Comparison of ENCODE assay signal across 11 cellular contexts in the genomic region with DNA sequence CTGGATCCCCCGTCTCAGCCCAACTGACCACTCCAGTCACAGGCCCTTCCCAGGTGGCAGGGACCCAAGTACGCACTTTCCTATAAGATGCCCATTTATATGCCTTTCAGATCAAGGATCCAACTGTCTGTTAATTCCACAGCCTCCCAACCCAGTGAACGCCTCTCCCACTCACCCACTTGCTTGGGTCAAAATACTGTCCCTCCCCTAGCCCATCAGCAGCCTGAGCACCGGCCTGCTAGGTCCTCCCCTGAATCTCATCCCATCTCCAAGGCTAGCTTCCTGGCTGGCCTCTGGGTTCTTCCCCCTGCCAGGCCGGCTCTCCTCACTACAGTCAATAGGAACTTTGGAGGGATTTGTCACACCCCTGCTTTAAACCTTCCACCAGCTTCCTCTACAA. TPM values are rescaled to one million over a fixed set of nuclear protein-coding genes. Genes with fewer than 3 reads are reported as not detected.
DNase-seq lines count a peak whose midpoint lies in the region; ATAC-seq, FAIRE-seq and TF ChIP-seq lines count a peak whose summit lies in the region.
"Had no signal": no experiment of that assay in that cellular context is flagged by ENCODE, and none has a peak within 500 bp of the region (broad histone marks: within the 10 kb centered on the region; RNA-seq: fewer than 3 reads in every experiment).

No MANE protein-coding gene starts in this region.

- no peak for ATAC-seq in GM19351 (IDR thresholded peaks at IDR 0.05; ENCODE audit: unreplicated experiment)
- ATAC-seq: Right ventricle myocardium inferior had no signal

- no peaks in the 10 kb centered on the region for H3K27me3 ChIP-seq in NT2/D1 (ENCODE audit: insufficient read depth, insufficient read length)
- no peaks in the 10 kb centered on the region for H3K27me3 ChIP-seq in ectodermal cell (ENCODE audit: control insufficient read depth, insufficient read depth, low read length, poor library complexity, severe bottlenecking)
- no peaks in the 10 kb centered on the region for H3K27me3 ChIP-seq in osteoblast (ENCODE audit: insufficient read depth, low read length)

- H3K4me1 ChIP-seq in NT2/D1 (ENCODE audit: insufficient read depth, insufficient read length) (peaks cover 18% of the 10 kb centered on the region), ectodermal cell (ENCODE audit: control insufficient read depth, insufficient read depth, low read length) (peaks cover 18% of the 10 kb centered on the region), osteoblast (ENCODE audit: insufficient read depth, low read length) (peaks cover 22% of the 10 kb centered on the region)

- H3K4me1 Mint-ChIP-seq in T-helper 1 cell treated with Interleukin-12 subunit alpha and Interleukin-12 subunit beta and Interleukin-4 antibody, amounts not matched to agents 30 μg/mL and 1 μg/mL, for 36 hours (ENCODE audit: low read depth) = peaks cover 36% of the 10 kb centered on the region

- H3K4me3 ChIP-seq in NT2/D1 (ENCODE audit: insufficient read length, low read depth) (peak overlapping the region; percentile 78), ectodermal cell (ENCODE audit: insufficient read depth, low read depth, low read length) (peak overlapping the region; percentile 96), osteoblast (ENCODE audit: insufficient read depth, low read length) (peak overlapping the region; percentile 87)

- peak overlapping the region; percentile 90 for H3K4me3 Mint-ChIP-seq in T-helper 1 cell treated with Interleukin-12 subunit alpha and Interleukin-12 subunit beta and Interleukin-4 antibody, amounts not matched to agents 30 μg/mL and 1 μg/mL, for 36 hours

- no peak for FAIRE-seq in GM19239 (lab: Jason Lieb, UNC)

- H3K27ac ChIP-seq in ectodermal cell (ENCODE audit: insufficient read depth, low read depth, low read length, poor library complexity, severe bottlenecking) = no peak overlapping the region
- H3K27ac ChIP-seq in osteoblast (ENCODE audit: low read depth, low read length) = peak overlapping the region; percentile 15

- peaks cover 12% of the 10 kb centered on the region for H3K9me3 Mint-ChIP-seq in T-helper 1 cell treated with Interleukin-12 subunit alpha and Interleukin-12 subunit beta and Interleukin-4 antibody, amounts not matched to agents 30 μg/mL and 1 μg/mL, for 36 hours

- WGBS in ectodermal cell, 2 experiments = 90 to 92% methylated on average over 5 of the region's 5 CpGs

- H3K9me3 ChIP-seq in NT2/D1 (ENCODE audit: insufficient read depth, low read length) (peaks cover 18% of the 10 kb centered on the region; the same call in 1 of the 2 replicates), ectodermal cell (ENCODE audit: control insufficient read depth, low read length) (no peaks in the 10 kb centered on the region), osteoblast (ENCODE audit: low read depth, low read length) (no peaks in the 10 kb centered on the region)

- H2AFZ ChIP-seq in osteoblast (ENCODE audit: low read length) = no peak overlapping the region

- peaks cover 45% of the 10 kb centered on the region for H3K79me2 ChIP-seq in osteoblast (ENCODE audit: insufficient read depth, low read length)

- H3K27me3 Mint-ChIP-seq in T-helper 1 cell treated with Interleukin-12 subunit alpha and Interleukin-12 subunit beta and Interleukin-4 antibody, amounts not matched to agents 30 μg/mL and 1 μg/mL, for 36 hours (ENCODE audit: low read depth) = no peaks in the 10 kb centered on the region

- H3K36me3 Mint-ChIP-seq in T-helper 1 cell treated with Interleukin-12 subunit alpha and Interleukin-12 subunit beta and Interleukin-4 antibody, amounts not matched to agents 30 μg/mL and 1 μg/mL, for 36 hours (ENCODE audit: low read depth) = peaks cover 41% of the 10 kb centered on the region

- DNase-seq in T-helper 1 cell = no peak
- DNase-seq in NT2/D1 (ENCODE audit: low read depth, low spot score) = no peak
- DNase-seq in osteoblast (ENCODE audit: insufficient read length, low spot score, missing footprints) = peak; percentile 83
- no peak for DNase-seq in GM19239 (ENCODE audit: insufficient read length, low spot score)
- DNase-seq in RPMI8226 = no peak
- DNase-seq: activated gamma-delta T cell had no signal

- peaks cover 42% of the 10 kb centered on the region for H4K20me1 ChIP-seq in osteoblast (ENCODE audit: insufficient read depth, low read length)

- H3K27ac Mint-ChIP-seq in T-helper 1 cell treated with Interleukin-12 subunit alpha and Interleukin-12 subunit beta and Interleukin-4 antibody, amounts not matched to agents 30 μg/mL and 1 μg/mL, for 36 hours = peak overlapping the region; percentile 84

- H3K36me3 ChIP-seq in NT2/D1 (ENCODE audit: insufficient read depth, insufficient read length, low read length) (peaks cover 53% of the 10 kb centered on the region), ectodermal cell (ENCODE audit: control insufficient read depth, insufficient read depth, low read length) (peaks cover 34% of the 10 kb centered on the region), osteoblast (ENCODE audit: insufficient read depth, low read length) (peaks cover 46% of the 10 kb centered on the region)

- H3K9ac ChIP-seq in NT2/D1 (ENCODE audit: insufficient read length, low read depth) = peak overlapping the region; percentile 97

- no peak for TF ChIP-seq CTCF in osteoblast (IDR thresholded peaks at IDR 0.05; ENCODE audit: extremely low read depth, low read depth, low read length)

- peak overlapping the region; percentile 81 for H3K4me2 ChIP-seq in osteoblast (ENCODE audit: insufficient read depth, low read length)

RNA-seq across cellular contexts. Expression of a gene that starts 1.9 kb away (rescaled TPM):
- 183 TPM for polyA plus RNA-seq in ectodermal cell (2013, experiment 1 of 4)
- 160 TPM for polyA plus RNA-seq in ectodermal cell (2013, experiment 2 of 4)
- 194 TPM for polyA plus RNA-seq in ectodermal cell (2013, experiment 3 of 4)
- polyA plus RNA-seq in ectodermal cell (2013, experiment 4 of 4) = 213 TPM
- 37.3 and 66.9 TPM in 2 replicates for total RNA-seq in osteoblast

RNA-seq across cellular contexts. Expression of a gene that starts 19.9 kb away (rescaled TPM):
- 1,689 TPM for polyA plus RNA-seq in ectodermal cell (2013, experiment 1 of 4)
- polyA plus RNA-seq in ectodermal cell (2013, experiment 2 of 4) = 1,710 TPM
- polyA plus RNA-seq in ectodermal cell (2013, experiment 3 of 4) = 2,033 TPM
- polyA plus RNA-seq in ectodermal cell (2013, experiment 4 of 4) = 2,085 TPM
- total RNA-seq in osteoblast = 223 and 310 TPM in 2 replicates

RNA-seq across cellular contexts. Expression of a gene that starts 21.5 kb away (rescaled TPM):
- polyA plus RNA-seq in ectodermal cell (2013, experiment 1 of 4) = not detected
- not detected for polyA plus RNA-seq in ectodermal cell (2013, experiment 2 of 4)
- polyA plus RNA-seq in ectodermal cell (2013, experiment 3 of 4) = 0.48 TPM
- not detected for polyA plus RNA-seq in ectodermal cell (2013, experiment 4 of 4)
- total RNA-seq in osteoblast = 0.29 TPM in 1 of 2 replicates, not detected in the other
- total RNA-seq: A172 had no signal

RNA-seq across cellular contexts. Expression of a gene that starts 29.0 kb away (rescaled TPM):
- not detected for polyA plus RNA-seq in ectodermal cell (2013, experiment 1 of 4)
- polyA plus RNA-seq in ectodermal cell (2013, experiment 2 of 4) = not detected
- 2.2 TPM for polyA plus RNA-seq in ectodermal cell (2013, experiment 3 of 4)
- polyA plus RNA-seq in ectodermal cell (2013, experiment 4 of 4) = not detected
- total RNA-seq in osteoblast = not detected in 2 replicates
- total RNA-seq: A172, Right ventricle myocardium inferior had no signal

RNA-seq across cellular contexts. Expression of a gene that starts 35.4 kb away (rescaled TPM):
- 0.52 TPM for polyA plus RNA-seq in ectodermal cell (2013, experiment 1 of 4)
- polyA plus RNA-seq in ectodermal cell (2013, experiment 2 of 4) = 0.32 TPM
- 0.80 TPM for polyA plus RNA-seq in ectodermal cell (2013, experiment 3 of 4)
- polyA plus RNA-seq in ectodermal cell (2013, experiment 4 of 4) = 0.77 TPM
- 0.36 and 1.2 TPM in 2 replicates for total RNA-seq in osteoblast
- total RNA-seq: Right ventricle myocardium inferior had no signal
